ENCODE assay signal across 9 cellular contexts in genomic region chr7:100516135-100516812, GRCh38. TPM values are rescaled to one million over a fixed set of nuclear protein-coding genes. Genes with fewer than 3 reads are reported as not detected.
DNase-seq lines count a peak whose midpoint lies in the region; ATAC-seq and TF ChIP-seq lines count a peak whose summit lies in the region.
"Had no signal": no experiment of that assay in that cellular context is flagged by ENCODE, and none has a peak within 500 bp of the region (broad histone marks: within the 10 kb centered on the region; RNA-seq: fewer than 3 reads in every experiment).

No MANE protein-coding gene starts in this region.

- H3K27ac ChIP-seq in neural progenitor cell (no peak overlapping the region), H9 (ENCODE audit: insufficient read length, low read depth, low read length) (no peak overlapping the region)

- H3K14ac ChIP-seq in H9 (ENCODE audit: insufficient read depth, low read length) = no peak overlapping the region

- no peaks in the 10 kb centered on the region for H3K9me3 Mint-ChIP-seq in central memory CD8-positive, alpha-beta T cell
- peaks cover 2% of the 10 kb centered on the region for H3K9me3 Mint-ChIP-seq in neural progenitor cell
- H3K9me3 Mint-ChIP-seq in H9 = 0 out of 5 replicates have a peak, but pooled peaks cover 0 to 3% of the 10 kb centered on the region in 2 experiments

- H3K9ac ChIP-seq in neural progenitor cell (no peak overlapping the region), H9 (ENCODE audit: extremely low read depth, insufficient read length, low read length) (no peak overlapping the region)

- TF ChIP-seq CTCF in neural progenitor cell (IDR thresholded peaks at IDR 0.05) (no peak), H9 (conservative IDR thresholded peaks at IDR 0.05) (no peak)

- no peak overlapping the region for H2BK12ac ChIP-seq in H9 (ENCODE audit: insufficient read length, low read depth, low read length)

- no peaks in the 10 kb centered on the region for H3K9me3 ChIP-seq in neural progenitor cell (ENCODE audit: low read depth)
- no peaks in the 10 kb centered on the region for H3K9me3 ChIP-seq in H9 (ENCODE audit: control insufficient read depth, low read depth, low read length)

- H3K4me2 ChIP-seq in neural progenitor cell = no peak overlapping the region
- H3K4me2 ChIP-seq in H9 (ENCODE audit: insufficient read depth, insufficient read length, low read length) = no peak overlapping the region

- ATAC-seq in central memory CD8-positive, alpha-beta T cell (replicated peaks; ENCODE audit: extremely low read depth, poor library complexity, severe bottlenecking) = peak; percentile 98
- no peak for ATAC-seq in HG03342 (IDR thresholded peaks at IDR 0.05; ENCODE audit: unreplicated experiment)

- no peak overlapping the region for H2AK5ac ChIP-seq in H9 (ENCODE audit: insufficient read length, low read length)

- H4K8ac ChIP-seq in H9 (replicated peaks; ENCODE audit: insufficient read length, low read depth, low read length) = no peak overlapping the region

- H3K79me2 ChIP-seq in neural progenitor cell (ENCODE audit: low read depth) (no peaks in the 10 kb centered on the region), H9 (ENCODE audit: insufficient read depth, low read length) (no peaks in the 10 kb centered on the region)

- peaks cover 21% of the 10 kb centered on the region for H3K4me1 Mint-ChIP-seq in central memory CD8-positive, alpha-beta T cell
- H3K4me1 Mint-ChIP-seq in neural progenitor cell (peaks cover 15% of the 10 kb centered on the region), H9 (peaks cover 3 to 8% of the 10 kb centered on the region in 2 experiments; a peak in 3 of 4 replicates)

- no peaks in the 10 kb centered on the region for H3K27me3 Mint-ChIP-seq in central memory CD8-positive, alpha-beta T cell
- H3K27me3 Mint-ChIP-seq in neural progenitor cell (ENCODE audit: insufficient read depth, low read depth) (peaks cover 3% of the 10 kb centered on the region), H9 (ENCODE audit: low read depth) (no peaks in the 10 kb centered on the region; the same call in 1 of the 2 replicates)

- peaks cover 5% of the 10 kb centered on the region for H3K36me3 Mint-ChIP-seq in central memory CD8-positive, alpha-beta T cell (ENCODE audit: insufficient read depth)
- H3K36me3 Mint-ChIP-seq in neural progenitor cell (no peaks in the 10 kb centered on the region), H9 (ENCODE audit: insufficient read depth in 1 of 3, low read depth in 3 of 3) (no peaks in the 10 kb centered on the region)

- H3K23me2 ChIP-seq in H9 (ENCODE audit: insufficient read length, low read depth, low read length, poor library complexity, severe bottlenecking) = no peaks in the 10 kb centered on the region

- no peak overlapping the region for H3K23ac ChIP-seq in H9 (ENCODE audit: insufficient read length, low read depth, low read length)

- DNase-seq in stimulated activated CD4-positive, alpha-beta T cell treated with anti-CD3 and anti-CD28 coated beads, Interleukin-2, amount 100 ng/mL, for 24 hours = peak; percentile 11 to 31
- no peak for DNase-seq in stimulated activated CD4-positive, alpha-beta T cell treated with anti-CD3 and anti-CD28 coated beads, Interleukin-1b, Interleukin-23, amount 100 ng/mL, for 48 hours
- DNase-seq in T follicular helper cell (ENCODE audit: low read depth) = peak; percentile 25
- peak; percentile 43 to 73 for DNase-seq in central memory CD8-positive, alpha-beta T cell (ENCODE audit: low spot score in 2 of 2)
- DNase-seq in neural progenitor cell (ENCODE audit: low spot score) = peak; percentile 12
- no peak for DNase-seq in H9
- DNase-seq in NCI-H2171 (lab: John Stamatoyannopoulos, UW) = no peak

- H2BK5ac ChIP-seq in H9 (ENCODE audit: insufficient read length, low read length) = no peak overlapping the region

- no peaks in the 10 kb centered on the region for H3K4me1 ChIP-seq in neural progenitor cell
- no peaks in the 10 kb centered on the region for H3K4me1 ChIP-seq in H9 (ENCODE audit: insufficient read depth, low read length)

- peak overlapping the region; percentile 60 for H3K4me3 Mint-ChIP-seq in central memory CD8-positive, alpha-beta T cell
- H3K4me3 Mint-ChIP-seq in neural progenitor cell (peak overlapping the region; percentile 25), H9 (no peak overlapping the region)

- no peak overlapping the region for H3K4ac ChIP-seq in H9 (ENCODE audit: low read depth, low read length)

- no peaks in the 10 kb centered on the region for H3K36me3 ChIP-seq in neural progenitor cell

- H4K91ac ChIP-seq in H9 (ENCODE audit: insufficient read length, low read depth, low read length) = no peak overlapping the region

- H3K79me1 ChIP-seq in H9 (ENCODE audit: insufficient read depth, low read depth, low read length, poor library complexity, severe bottlenecking) = no peaks in the 10 kb centered on the region

- no peak overlapping the region for H2BK15ac ChIP-seq in H9 (ENCODE audit: low read depth, low read length)

- no peak overlapping the region for H3K18ac ChIP-seq in H9 (ENCODE audit: insufficient read length, low read depth, low read length)

- H3K56ac ChIP-seq in H9 (ENCODE audit: insufficient read length, low read depth, low read length) = no peak overlapping the region

- no peak overlapping the region for H3T11ph ChIP-seq in H9 (ENCODE audit: low read length)

- no peak overlapping the region for H2BK120ac ChIP-seq in H9 (ENCODE audit: low read depth, low read length, poor library complexity, severe bottlenecking)

- H3K27ac Mint-ChIP-seq in central memory CD8-positive, alpha-beta T cell (ENCODE audit: low read depth) = peak overlapping the region; percentile 38
- H3K27ac Mint-ChIP-seq in neural progenitor cell (no peak overlapping the region), H9 (peak overlapping the region in 1 of 3 experiments; percentile 61; a peak in 1 of 7 replicates)

- no peaks in the 10 kb centered on the region for H4K20me1 ChIP-seq in neural progenitor cell (ENCODE audit: low read depth)
- H4K20me1 ChIP-seq in H9 (ENCODE audit: control insufficient read depth, insufficient read depth, insufficient read length) = no peaks in the 10 kb centered on the region

- H2BK20ac ChIP-seq in H9 (ENCODE audit: low read depth, low read length, poor library complexity, severe bottlenecking) = no peak overlapping the region

- no CpG with 5 or more reads among the region's 4 CpGs for WGBS in H9 (ENCODE audit: extremely low coverage, insufficient read length, low lambda C conversion rate)

- H3K4me3 ChIP-seq in neural progenitor cell = no peak overlapping the region

- no peak overlapping the region for H4K5ac ChIP-seq in H9 (ENCODE audit: insufficient read length, low read depth, low read length)

- H3K27me3 ChIP-seq in neural progenitor cell (no peaks in the 10 kb centered on the region), H9 (ENCODE audit: insufficient read depth, low read length) (no peaks in the 10 kb centered on the region)

- peak overlapping the region; percentile 89 for H2AFZ ChIP-seq in neural progenitor cell (replicated peaks)
- no peak overlapping the region for H2AFZ ChIP-seq in H9 (ENCODE audit: low read length)

- H3F3A ChIP-seq in neural progenitor cell (ENCODE audit: low read depth) = no peaks in the 10 kb centered on the region

RNA-seq across cellular contexts. Expression of gene AGFG2, which starts 22.7 kb away (rescaled TPM):
- 1.2 and 5.6 TPM in 2 replicates for total RNA-seq in neural progenitor cell (ENCODE audit: low replicate concordance)
- total RNA-seq in H9 (2021) = 11.2 and 12.7 TPM in 2 replicates

RNA-seq across cellular contexts. Expression of gene NYAP1, which starts 32.5 kb away (rescaled TPM):
- total RNA-seq in neural progenitor cell (ENCODE audit: low replicate concordance) (1.2 and 6.7 TPM in 2 replicates), H9 (2021) (3.2 and 4.0 TPM in 2 replicates)

RNA-seq across cellular contexts. Expression of gene TSC22D4, which starts 37.3 kb away (rescaled TPM):
- 11.0 and 17.6 TPM in 2 replicates for total RNA-seq in neural progenitor cell (ENCODE audit: low replicate concordance)
- 17.2 and 17.5 TPM in 2 replicates for total RNA-seq in H9 (2021)

RNA-seq across cellular contexts. Expression of gene SPACDR, which starts 52.2 kb away (rescaled TPM):
- total RNA-seq in neural progenitor cell (ENCODE audit: low replicate concordance) = 0.71 TPM in 1 of 2 replicates, not detected in the other
- total RNA-seq in H9 (2021) = 0.39 TPM in 1 of 2 replicates, not detected in the other

RNA-seq across cellular contexts. Expression of gene SAP25, which starts 57.4 kb away (rescaled TPM):
- total RNA-seq in neural progenitor cell (ENCODE audit: low replicate concordance) (1.5 TPM in 1 of 2 replicates, not detected in the other), H9 (2021) (4.2 and 5.1 TPM in 2 replicates)
- total RNA-seq: bronchial epithelial cell had no signal

Comparison
In these comparisons a context has a peak if more than half of its experiments do, and no peak if none do; other contexts are left out.
1. DNase-seq: peak in stimulated activated CD4-positive, alpha-beta T cell treated with anti-CD3 and anti-CD28 coated beads, Interleukin-2, amount 100 ng/mL, for 24 hours (2 of 2), T follicular helper cell (single experiment), central memory CD8-positive, alpha-beta T cell (2 of 2) and neural progenitor cell (single experiment); none in stimulated activated CD4-positive, alpha-beta T cell treated with anti-CD3 and anti-CD28 coated beads, Interleukin-1b, Interleukin-23, amount 100 ng/mL, for 48 hours (single experiment), H9 (single experiment) and NCI-H2171 (single experiment).
2. H3K4me3 Mint-ChIP-seq: peak in central memory CD8-positive, alpha-beta T cell (single experiment) and neural progenitor cell (single experiment); none in H9 (0 of 2).